ENCODE assay signal across 1 cellular context in the genomic region with DNA sequence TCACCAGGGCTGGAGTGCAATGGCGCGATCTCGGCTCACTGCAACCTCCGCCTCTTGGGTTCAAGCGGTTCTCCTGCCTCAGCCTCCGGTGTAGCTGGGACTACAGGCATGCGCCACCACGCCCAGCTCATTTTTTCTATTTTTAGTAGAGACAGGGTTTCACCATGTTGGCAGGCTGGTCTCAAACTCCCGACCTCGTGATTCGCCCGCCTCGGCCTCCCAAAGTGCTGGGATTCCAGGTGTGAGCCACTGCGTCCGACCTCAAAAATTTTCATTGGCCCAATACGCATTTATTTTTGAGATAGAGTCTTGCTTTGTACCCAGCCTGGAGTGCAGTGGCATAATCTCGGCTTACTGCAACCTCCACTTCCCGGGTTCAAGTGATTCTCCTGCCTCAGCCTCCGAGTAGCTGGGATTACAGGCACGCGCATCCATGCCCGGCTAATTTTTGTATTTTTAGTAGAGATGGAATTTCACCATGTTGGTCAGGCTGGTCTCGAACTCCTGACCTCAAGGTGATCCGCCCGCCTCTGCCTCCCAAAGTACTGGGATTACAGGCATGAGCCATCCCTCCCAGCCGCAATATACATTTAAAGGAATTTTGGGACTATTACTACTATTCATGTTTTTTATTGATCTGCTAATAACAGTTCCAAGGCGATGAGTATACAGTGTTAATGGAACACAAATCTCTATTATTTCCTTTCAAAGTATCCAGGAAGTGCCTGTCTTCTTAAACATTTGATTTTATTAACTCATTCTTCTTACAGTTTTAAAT.
TF ChIP-seq lines count a peak whose summit lies in the region.

No MANE protein-coding gene starts in this region.

TF ChIP-seq in HEK293, 187 proteins besides CTCF, POLR2A, EP300 and RAD21:
- TF ChIP-seq ZNF202 (tag by site-specific recombination; IDR thresholded peaks at IDR 0.05; ENCODE audit: borderline replicate concordance), result peak; percentile 80; the same call in 1 of the 2 replicates
